ENCODE assay signal across 12 cellular contexts in the genomic region with DNA sequence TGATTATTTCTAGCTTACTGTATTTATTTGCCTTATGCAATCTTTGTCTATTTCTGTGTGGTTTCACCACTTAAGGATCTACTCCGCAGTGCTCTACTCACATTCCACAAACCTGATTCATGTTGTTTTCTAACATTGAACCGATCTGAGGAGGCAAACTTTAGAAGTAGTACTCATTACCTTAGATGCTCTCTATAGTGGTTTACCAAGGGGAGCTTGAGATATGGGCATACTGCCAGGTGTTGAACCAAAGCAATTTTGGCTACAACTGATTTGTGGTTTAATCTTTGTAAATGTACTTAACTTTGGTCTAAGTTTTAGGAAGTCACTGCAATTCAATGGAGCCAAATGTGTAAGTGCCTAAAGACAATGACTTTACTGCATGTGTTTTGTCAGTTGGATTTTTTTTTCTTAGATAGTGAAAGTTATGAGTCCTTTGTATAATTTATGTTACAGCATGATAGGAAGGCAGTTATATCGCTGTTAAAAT. TPM values are rescaled to one million over a fixed set of nuclear protein-coding genes. Genes with fewer than 3 reads are reported as not detected.
DNase-seq lines count a peak whose midpoint lies in the region; ATAC-seq and TF ChIP-seq lines count a peak whose summit lies in the region.
"Had no signal": no experiment of that assay in that cellular context is flagged by ENCODE, and none has a peak within 500 bp of the region (broad histone marks: within the 10 kb centered on the region; RNA-seq: fewer than 3 reads in every experiment).

No MANE protein-coding gene starts in this region.

- peaks cover 55% of the 10 kb centered on the region for H3K4me1 Mint-ChIP-seq in HFFc6 (ENCODE audit: low read depth)
- no peaks in the 10 kb centered on the region for H3K4me1 Mint-ChIP-seq in activated CD4-positive, alpha-beta memory T cell treated with anti-CD3 and anti-CD28 coated beads for 36 hours (ENCODE audit: low read depth)
- H3K4me1 Mint-ChIP-seq: stimulated activated effector memory CD8-positive, alpha-beta T cell treated with anti-CD3 and anti-CD28 coated beads, Interleukin-12 subunit alpha, Interleukin-12 subunit beta, amount 100 ng/mL, for 72 hours had no signal

- H3K27ac ChIP-seq in AG04450 (ENCODE audit: low read depth, low read length): no peak overlapping the region
- H3K27ac ChIP-seq in gastroesophageal sphincter: no peak overlapping the region

- DNase-seq in AG04450 (ENCODE audit: low read depth, low spot score) (peak; percentile 70), HFFc6 (peak; percentile 87), RPMI8226 (peak; percentile 11), NCI-H1694 treated with DMSO at 0.1 percent for 48 hours (lab: John Stamatoyannopoulos, UW) (no peak)
- DNase-seq in stimulated activated naive CD4-positive, alpha-beta T cell treated with Interleukin-2 at 50 U/mL for 16 hours (lab: John Stamatoyannopoulos, UW): no peak
- DNase-seq in activated CD4-positive, alpha-beta memory T cell treated with anti-CD3 and anti-CD28 coated beads for 36 hours: no peak
- no peak for DNase-seq in central memory CD4-positive, alpha-beta T cell
- DNase-seq: NCI-H1436, nucleus accumbens had no signal

- intact Hi-C loops in activated CD4-positive, alpha-beta memory T cell treated with anti-CD3 and anti-CD28 coated beads for 36 hours (cut with micrococcal nuclease): no loop called here

- CTCF ChIA-PET in AG04450 (lab: Charles Lee): interaction anchor here (0.5 to 4.1 kb wide), 2 partner anchors 29 to 50 kb away, joined by 5 to 16 read pairs; a partner anchor contains a TSS
- CTCF ChIA-PET in activated CD4-positive, alpha-beta memory T cell treated with anti-CD3 and anti-CD28 coated beads for 36 hours (lab: Charles Lee): no interaction called here

- H3K9me3 ChIP-seq in AG04450 (ENCODE audit: control insufficient read depth, insufficient read depth, low read length) (no peaks in the 10 kb centered on the region), gastroesophageal sphincter (no peaks in the 10 kb centered on the region)

- H3K36me3 Mint-ChIP-seq in HFFc6 (ENCODE audit: low read depth): no peaks in the 10 kb centered on the region
- no peaks in the 10 kb centered on the region for H3K36me3 Mint-ChIP-seq in activated CD4-positive, alpha-beta memory T cell treated with anti-CD3 and anti-CD28 coated beads for 36 hours
- H3K36me3 Mint-ChIP-seq: stimulated activated effector memory CD8-positive, alpha-beta T cell treated with anti-CD3 and anti-CD28 coated beads, Interleukin-12 subunit alpha, Interleukin-12 subunit beta, amount 100 ng/mL, for 72 hours had no signal

- peak overlapping the region; percentile 32 for H3K27ac Mint-ChIP-seq in HFFc6
- H3K27ac Mint-ChIP-seq in activated CD4-positive, alpha-beta memory T cell treated with anti-CD3 and anti-CD28 coated beads for 36 hours: no peak overlapping the region
- H3K27ac Mint-ChIP-seq: stimulated activated effector memory CD8-positive, alpha-beta T cell treated with anti-CD3 and anti-CD28 coated beads, Interleukin-12 subunit alpha, Interleukin-12 subunit beta, amount 100 ng/mL, for 72 hours had no signal

- no peak overlapping the region for H3K4me3 Mint-ChIP-seq in HFFc6
- no peak overlapping the region for H3K4me3 Mint-ChIP-seq in activated CD4-positive, alpha-beta memory T cell treated with anti-CD3 and anti-CD28 coated beads for 36 hours
- H3K4me3 Mint-ChIP-seq: stimulated activated effector memory CD8-positive, alpha-beta T cell treated with anti-CD3 and anti-CD28 coated beads, Interleukin-12 subunit alpha, Interleukin-12 subunit beta, amount 100 ng/mL, for 72 hours had no signal

- H3K9me3 Mint-ChIP-seq in HFFc6: no peaks in the 10 kb centered on the region
- H3K9me3 Mint-ChIP-seq in activated CD4-positive, alpha-beta memory T cell treated with anti-CD3 and anti-CD28 coated beads for 36 hours: no peaks in the 10 kb centered on the region
- H3K9me3 Mint-ChIP-seq: stimulated activated effector memory CD8-positive, alpha-beta T cell treated with anti-CD3 and anti-CD28 coated beads, Interleukin-12 subunit alpha, Interleukin-12 subunit beta, amount 100 ng/mL, for 72 hours had no signal

- TF ChIP-seq POLR2A in gastroesophageal sphincter (IDR thresholded peaks at IDR 0.05): no peak

- no peaks in the 10 kb centered on the region for H3K36me3 ChIP-seq in gastroesophageal sphincter

- no peak for TF ChIP-seq EP300 in gastroesophageal sphincter (IDR thresholded peaks at IDR 0.05)

- no peaks in the 10 kb centered on the region for H3K27me3 Mint-ChIP-seq in HFFc6 (ENCODE audit: insufficient read depth)
- no peaks in the 10 kb centered on the region for H3K27me3 Mint-ChIP-seq in activated CD4-positive, alpha-beta memory T cell treated with anti-CD3 and anti-CD28 coated beads for 36 hours

- H3K4me1 ChIP-seq in gastroesophageal sphincter: peaks cover 0 to 4% (median 0%) of the 10 kb centered on the region in 3 donors

- POLR2A ChIA-PET in AG04450 (lab: Yijun Ruan, JAX): interaction anchor here (1.2 kb wide), 1 partner anchor 22 kb away, joined by 3 read pairs; no protein-coding TSS in a partner anchor
- POLR2A ChIA-PET in activated CD4-positive, alpha-beta memory T cell treated with anti-CD3 and anti-CD28 coated beads for 36 hours (lab: Charles Lee): no interaction called here

- H3K27me3 ChIP-seq in AG04450 (ENCODE audit: control insufficient read depth, insufficient read depth, low read length) (no peaks in the 10 kb centered on the region), gastroesophageal sphincter (no peaks in the 10 kb centered on the region)

- peak; percentile 41 for ATAC-seq in gastroesophageal sphincter
- ATAC-seq: stimulated activated effector memory CD8-positive, alpha-beta T cell treated with anti-CD3 and anti-CD28 coated beads, Interleukin-12 subunit alpha, Interleukin-12 subunit beta, amount 100 ng/mL, for 72 hours had no signal

- TF ChIP-seq CTCF in AG04450 (IDR thresholded peaks at IDR 0.05; ENCODE audit: low read depth, low read length) (no peak), HFFc6 (IDR thresholded peaks at IDR 0.05) (no peak), gastroesophageal sphincter (IDR thresholded peaks at IDR 0.05) (no peak)

- 34 to 65% methylated on average over 3 of the region's 3 CpGs for WGBS in gastroesophageal sphincter (ENCODE audit: low coverage in 1 of 2), 2 donors

- no peak overlapping the region for H3K4me3 ChIP-seq in AG04450 (ENCODE audit: low read depth, low read length)
- H3K4me3 ChIP-seq in gastroesophageal sphincter: no peak overlapping the region

RNA-seq across cellular contexts. Expression of a gene that starts 50.1 kb away (rescaled TPM):
- polyA plus RNA-seq in AG04450 (2011; rRNA removed): 0.69 and 1.1 TPM in 2 replicates
- 1.9 and 2.2 TPM in 2 replicates for polyA minus RNA-seq in AG04450 (2011; rRNA and poly(A)+ RNA removed)
- total RNA-seq in HFFc6 (2021; fragmentation: NEBNext Ultra II Directional; extraction: Animal tissue kit (Norgen Biotek cat#: 25700)): 1 to 10 TPM; 1.0 to 2.0 (median 1.6) TPM
- 100 to 1,000 TPM in 1 of 4 donors, 10 to 100 TPM in 2, 1 to 10 TPM in 1; 7.4 to 124 (median 59.9) TPM for total RNA-seq in gastroesophageal sphincter
- total RNA-seq in activated CD4-positive, alpha-beta memory T cell treated with anti-CD3 and anti-CD28 coated beads for 36 hours: under 1 TPM; 0.07 to 0.27 TPM
- total RNA-seq: activated CD8-positive, alpha-beta memory T cell treated with anti-CD3 and anti-CD28 coated beads for 36 hours had no signal

Comparison
In these comparisons a context has a peak if more than half of its experiments do, and no peak if none do; other contexts are left out.
1. DNase-seq: peak in AG04450 (single experiment), HFFc6 (single experiment) and RPMI8226 (single experiment); none in stimulated activated naive CD4-positive, alpha-beta T cell treated with Interleukin-2 at 50 U/mL for 16 hours (single experiment), activated CD4-positive, alpha-beta memory T cell treated with anti-CD3 and anti-CD28 coated beads for 36 hours (single experiment), NCI-H1694 treated with DMSO at 0.1 percent for 48 hours (single experiment) and central memory CD4-positive, alpha-beta T cell (single experiment).